Comparison of ENCODE assay signal across 8 cellular contexts in genomic region chr6:138773177-138774091, GRCh38. TPM values are rescaled to one million over a fixed set of nuclear protein-coding genes. Genes with fewer than 3 reads are reported as not detected.
A peak's percentile ranks its signal among the peaks of the same experiment; 100 is the strongest.
DNase-seq lines count a peak whose midpoint lies in the region; ATAC-seq and TF ChIP-seq lines count a peak whose summit lies in the region.

CCDC28A (plus strand) TSS chr6:138773769; CDS start chr6:138776121, 2,352 bp downstream.

- ATAC-seq in GM18909 (IDR thresholded peaks at IDR 0.05; ENCODE audit: poor library complexity, unreplicated experiment) (peak; percentile 94), HG03175 (IDR thresholded peaks at IDR 0.05; ENCODE audit: unreplicated experiment) (peak; percentile 95), WTC11 (peak; percentile 93)

- H3F3A ChIP-seq in smooth muscle cell (ENCODE audit: low read depth), result no peaks in the 10 kb centered on the region

- H3K27me3 Mint-ChIP-seq in WTC11 (ENCODE audit: low read depth), result no peaks in the 10 kb centered on the region

- peaks cover 13% of the 10 kb centered on the region for H3K4me1 Mint-ChIP-seq in WTC11

- TF ChIP-seq CTCF in AG04450 (IDR thresholded peaks at IDR 0.05; ENCODE audit: low read depth, low read length), result no peak
- TF ChIP-seq CTCF in WTC11 (IDR thresholded peaks at IDR 0.05), result no peak
- TF ChIP-seq CTCF in cardiac fibroblast (IDR thresholded peaks at IDR 0.05; ENCODE audit: low read depth, low read length), result no peak
- no peak for TF ChIP-seq CTCF in smooth muscle cell (IDR thresholded peaks at IDR 0.05; ENCODE audit: borderline replicate concordance, insufficient read depth, poor library complexity, severe bottlenecking)

- H3K9me3 ChIP-seq in AG04450 (ENCODE audit: control insufficient read depth, insufficient read depth, low read length) (no peaks in the 10 kb centered on the region), smooth muscle cell (replicated peaks; ENCODE audit: low read depth) (no peaks in the 10 kb centered on the region)

- CTCF ChIA-PET in AG04450 (lab: Charles Lee) (interaction anchor here (0.6 to 1.5 kb wide), 5 partner anchors 179 to 591 kb away, joined by 3 to 5 read pairs (median 3); no protein-coding TSS in a partner anchor), WTC11 (lab: Charles Lee) (interaction anchor here (0.5 to 1.1 kb wide), 7 partner anchors 14 to 370 kb away, joined by 3 to 4 read pairs (median 3); partner anchors contain the start of gene HEBP2)

- H3K36me3 ChIP-seq in smooth muscle cell (ENCODE audit: low read depth), result no peaks in the 10 kb centered on the region

- H2AFZ ChIP-seq in smooth muscle cell (ENCODE audit: low read depth), result peak within 1 kb of the TSS; percentile 99

- H3K4me1 ChIP-seq in smooth muscle cell (ENCODE audit: low read depth), result peaks cover 8% of the 10 kb centered on the region

- DNase-seq in AG04450 (ENCODE audit: low read depth, low spot score) (peak; percentile 83), NCI-H226 (peak; percentile 88), WTC11 (ENCODE audit: low spot score) (peak; percentile 88), cardiac fibroblast (ENCODE audit: low read depth in 2 of 2) (peak; percentile 95 to 96), iPS-NIHi7 (ENCODE audit: extremely low spot score) (peak; percentile 95), smooth muscle cell (lab: John Stamatoyannopoulos, UW; ENCODE audit: unreplicated experiment) (peak; percentile 72)

- peak within 1 kb of the TSS; percentile 100 for H3K4me3 Mint-ChIP-seq in WTC11

- H3K79me2 ChIP-seq in smooth muscle cell (ENCODE audit: low read depth), result peaks cover 11% of the 10 kb centered on the region

- H4K20me1 ChIP-seq in smooth muscle cell (ENCODE audit: low read depth), result no peaks in the 10 kb centered on the region

- H3K36me3 Mint-ChIP-seq in WTC11, result no peaks in the 10 kb centered on the region

- no peaks in the 10 kb centered on the region for H3K9me3 Mint-ChIP-seq in WTC11

- POLR2A ChIA-PET in AG04450 (lab: Yijun Ruan, JAX) (interaction anchor here (0.7 to 1.2 kb wide), 2 partner anchors 49 to 214 kb away, joined by 3 read pairs; no protein-coding TSS in a partner anchor), WTC11 (lab: Charles Lee) (interaction anchor here (0.6 to 0.9 kb wide), 2 partner anchors 10 to 296 kb away, joined by 5 to 10 read pairs; no protein-coding TSS in a partner anchor)

- peak within 1 kb of the TSS; percentile 98 for H3K4me3 ChIP-seq in AG04450 (ENCODE audit: low read depth, low read length)
- peak within 1 kb of the TSS; percentile 79 to 85 for H3K4me3 ChIP-seq in cardiac fibroblast (replicated peaks in 1 of 2; ENCODE audit: low read depth in 2 of 2, low read length in 2 of 2)
- H3K4me3 ChIP-seq in smooth muscle cell, result peak within 1 kb of the TSS; percentile 98

- under 1% methylated on average over 47 of the region's 47 CpGs for WGBS in smooth muscle cell (ENCODE audit: low lambda C conversion rate)

- peak within 1 kb of the TSS; percentile 100 for H3K27ac Mint-ChIP-seq in WTC11

- H3K9ac ChIP-seq in smooth muscle cell (ENCODE audit: low read depth), result peak within 1 kb of the TSS; percentile 98

- H3K4me2 ChIP-seq in smooth muscle cell, result peak within 1 kb of the TSS; percentile 94

- peak within 1 kb of the TSS; percentile 93 for H3K27ac ChIP-seq in AG04450 (ENCODE audit: low read depth, low read length)
- H3K27ac ChIP-seq in smooth muscle cell (ENCODE audit: low read depth), result peak within 1 kb of the TSS; percentile 98

- no peaks in the 10 kb centered on the region for H3K27me3 ChIP-seq in AG04450 (ENCODE audit: control insufficient read depth, insufficient read depth, low read length)
- no peaks in the 10 kb centered on the region for H3K27me3 ChIP-seq in smooth muscle cell (ENCODE audit: low read depth)

TF ChIP-seq in WTC11, 78 proteins besides CTCF, POLR2A, EP300 and RAD21 (continues in another document):
- TF ChIP-seq, protein P1, sequence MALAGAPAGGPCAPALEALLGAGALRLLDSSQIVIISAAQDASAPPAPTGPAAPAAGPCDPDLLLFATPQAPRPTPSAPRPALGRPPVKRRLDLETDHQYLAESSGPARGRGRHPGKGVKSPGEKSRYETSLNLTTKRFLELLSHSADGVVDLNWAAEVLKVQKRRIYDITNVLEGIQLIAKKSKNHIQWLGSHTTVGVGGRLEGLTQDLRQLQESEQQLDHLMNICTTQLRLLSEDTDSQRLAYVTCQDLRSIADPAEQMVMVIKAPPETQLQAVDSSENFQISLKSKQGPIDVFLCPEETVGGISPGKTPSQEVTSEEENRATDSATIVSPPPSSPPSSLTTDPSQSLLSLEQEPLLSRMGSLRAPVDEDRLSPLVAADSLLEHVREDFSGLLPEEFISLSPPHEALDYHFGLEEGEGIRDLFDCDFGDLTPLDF (CRISPR knock-in tag; IDR thresholded peaks at IDR 0.05), result no peak
- TF ChIP-seq HMGA2 (CRISPR knock-in tag; IDR thresholded peaks at IDR 0.05), result no peak
- TF ChIP-seq OVOL2 (CRISPR knock-in tag; IDR thresholded peaks at IDR 0.05; ENCODE audit: borderline replicate concordance), result no peak
- no peak for TF ChIP-seq NR1H2 (CRISPR knock-in tag; IDR thresholded peaks at IDR 0.05)
- TF ChIP-seq, protein P2, sequence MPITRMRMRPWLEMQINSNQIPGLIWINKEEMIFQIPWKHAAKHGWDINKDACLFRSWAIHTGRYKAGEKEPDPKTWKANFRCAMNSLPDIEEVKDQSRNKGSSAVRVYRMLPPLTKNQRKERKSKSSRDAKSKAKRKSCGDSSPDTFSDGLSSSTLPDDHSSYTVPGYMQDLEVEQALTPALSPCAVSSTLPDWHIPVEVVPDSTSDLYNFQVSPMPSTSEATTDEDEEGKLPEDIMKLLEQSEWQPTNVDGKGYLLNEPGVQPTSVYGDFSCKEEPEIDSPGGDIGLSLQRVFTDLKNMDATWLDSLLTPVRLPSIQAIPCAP (CRISPR knock-in tag; IDR thresholded peaks at IDR 0.05), result no peak
- TF ChIP-seq KAT7 (CRISPR knock-in tag; IDR thresholded peaks at IDR 0.05; ENCODE audit: borderline replicate concordance), result no peak
- TF ChIP-seq NFYB (CRISPR knock-in tag; conservative IDR thresholded peaks at IDR 0.05; ENCODE audit: low read depth), result peak; percentile 62
- TF ChIP-seq CREB1 (CRISPR knock-in tag; IDR thresholded peaks at IDR 0.05), result no peak
- no peak for TF ChIP-seq HMGXB4 (CRISPR knock-in tag; IDR thresholded peaks at IDR 0.05)
- peak; percentile 96 for TF ChIP-seq CREM (CRISPR knock-in tag; IDR thresholded peaks at IDR 0.05)
- no peak for TF ChIP-seq SMAD4 (CRISPR knock-in tag; IDR thresholded peaks at IDR 0.05)
- TF ChIP-seq SP1 (CRISPR knock-in tag; conservative IDR thresholded peaks at IDR 0.05), result peak; percentile 61; the same call in 1 of the 2 replicates
- TF ChIP-seq CBFB (CRISPR knock-in tag; IDR thresholded peaks at IDR 0.05; ENCODE audit: low read depth), result no peak
- peak; percentile 100 for TF ChIP-seq FOXK1 (CRISPR knock-in tag; IDR thresholded peaks at IDR 0.05)
- TF ChIP-seq MAX (CRISPR knock-in tag; IDR thresholded peaks at IDR 0.05), result 0 out of 2 replicates have a peak, but pooled peaks have one; percentile 50
- no peak for TF ChIP-seq PRRX2 (CRISPR knock-in tag; IDR thresholded peaks at IDR 0.05)
- no peak for TF ChIP-seq TP53 (CRISPR knock-in tag; IDR thresholded peaks at IDR 0.05)
- TF ChIP-seq FOXP1 (CRISPR knock-in tag; IDR thresholded peaks at IDR 0.05; ENCODE audit: borderline replicate concordance), result no peak
- TF ChIP-seq GABPB1 (CRISPR knock-in tag; IDR thresholded peaks at IDR 0.05), result peak; percentile 80

RNA-seq across cellular contexts. Expression of gene CCDC28A, which starts in this region (rescaled TPM):
- polyA plus RNA-seq in AG04450 (2011; rRNA removed) (15.8 and 23.8 TPM in 2 replicates), smooth muscle cell (12.3 and 13.2 TPM in 2 replicates)
- polyA minus RNA-seq in AG04450 (2011; rRNA and poly(A)+ RNA removed), result 5.2 and 8.6 TPM in 2 replicates
- total RNA-seq in WTC11 (2021) (8.7 to 10.7 TPM (median 10.6 TPM) in 3 replicates), smooth muscle cell (9.5 and 13.9 TPM in 2 replicates)

Comparison
In these comparisons a context has a peak if more than half of its experiments do, and no peak if none do; other contexts are left out.
1. Peak in every context shown above with its lines: DNase-seq, ATAC-seq, H3K4me3 ChIP-seq and H3K27ac ChIP-seq.